12 cellular contexts compared by ENCODE assay signal in the genomic region with DNA sequence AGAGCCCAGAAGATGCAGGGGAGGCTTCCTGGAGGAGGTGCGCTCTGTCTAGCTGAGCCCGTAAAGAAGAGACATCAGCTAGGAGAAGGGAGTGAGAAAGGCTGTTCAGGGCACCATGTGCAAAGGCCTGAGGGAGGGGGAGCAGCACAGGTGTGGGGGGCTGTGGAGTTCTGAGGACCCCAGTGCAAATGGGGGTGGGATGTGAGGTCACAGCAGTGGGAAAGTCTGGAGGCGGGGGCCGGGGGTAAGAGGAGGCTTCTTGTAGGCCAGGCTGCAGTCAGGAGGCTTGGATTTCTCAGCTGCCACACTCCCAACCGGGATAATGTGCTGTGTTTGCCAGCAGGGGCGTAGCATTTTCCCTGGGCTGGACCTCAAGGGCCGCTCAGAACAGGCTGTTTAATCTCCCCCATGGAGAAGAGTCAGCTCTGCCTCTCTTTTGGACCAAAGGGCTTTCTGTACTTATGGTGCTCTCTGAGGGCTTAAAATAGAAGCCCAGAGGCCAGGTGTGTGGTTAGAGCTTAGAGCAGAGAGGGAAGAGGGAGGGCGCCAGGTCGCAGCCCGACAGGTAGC. TPM values are rescaled to one million over a fixed set of nuclear protein-coding genes. Genes with fewer than 3 reads are reported as not detected.
DNase-seq lines count a peak whose midpoint lies in the region; ATAC-seq, FAIRE-seq and TF ChIP-seq lines count a peak whose summit lies in the region.
"Had no signal": no experiment of that assay in that cellular context is flagged by ENCODE, and none has a peak within 500 bp of the region (broad histone marks: within the 10 kb centered on the region; RNA-seq: fewer than 3 reads in every experiment).

No MANE protein-coding gene starts in this region.

- CTCF ChIA-PET in CD8-positive, alpha-beta T cell (lab: Charles Lee): no interaction called here

- peak overlapping the region; percentile 81 for H3K4me3 ChIP-seq in psoas muscle
- no peak overlapping the region for H3K4me3 ChIP-seq in CD8-positive, alpha-beta T cell (ENCODE audit: low read depth, low read length)
- H3K4me3 ChIP-seq: HAP-1, thyroid gland had no signal

- peak; percentile 97 for DNase-seq in DMS53 treated with DMSO at 0.1 percent for 48 hours (lab: John Stamatoyannopoulos, UW; ENCODE audit: unreplicated experiment)
- DNase-seq in NCI-H510A treated with DMSO at 0.1 percent for 48 hours (lab: John Stamatoyannopoulos, UW): peak; percentile 86
- DNase-seq in glutamatergic neuron: peak; percentile 45
- DNase-seq in psoas muscle: no peak
- no peak for DNase-seq in RKO (ENCODE audit: low spot score)
- DNase-seq in CD8-positive, alpha-beta T cell: no peak
- DNase-seq in frontal cortex (ENCODE audit: low spot score in 2 of 2): no peak
- DNase-seq: activated gamma-delta T cell, T-helper 1 cell, thyroid gland had no signal

- FAIRE-seq in frontal cortex (lab: Jason Lieb, UNC): no peak

- no peak overlapping the region for H3K4me3 Mint-ChIP-seq in glutamatergic neuron (ENCODE audit: unreplicated experiment)
- H3K4me3 Mint-ChIP-seq in CD8-positive, alpha-beta T cell: no peak overlapping the region

- H3K4me1 Mint-ChIP-seq in glutamatergic neuron (ENCODE audit: low read depth, unreplicated experiment): peaks cover 22% of the 10 kb centered on the region
- H3K4me1 Mint-ChIP-seq in CD8-positive, alpha-beta T cell (ENCODE audit: low read depth): no peaks in the 10 kb centered on the region

- no peak for ATAC-seq in psoas muscle
- no peak for ATAC-seq in HG03571 (IDR thresholded peaks at IDR 0.05; ENCODE audit: unreplicated experiment)
- ATAC-seq in CD8-positive, alpha-beta T cell: no peak

- H3K27me3 ChIP-seq in psoas muscle (ENCODE audit: insufficient read depth in 3 of 3, low read length in 2 of 3): peaks cover 0 to 16% (median 0%) of the 10 kb centered on the region in 3 donors
- no peaks in the 10 kb centered on the region for H3K27me3 ChIP-seq in CD8-positive, alpha-beta T cell (ENCODE audit: insufficient read depth, low read length)
- H3K27me3 ChIP-seq: thyroid gland had no signal

- peaks cover 10% of the 10 kb centered on the region for H3K4me1 ChIP-seq in psoas muscle
- no peaks in the 10 kb centered on the region for H3K4me1 ChIP-seq in CD8-positive, alpha-beta T cell (ENCODE audit: insufficient read depth, low read length)
- H3K4me1 ChIP-seq: HAP-1, thyroid gland had no signal

- peaks cover 3% of the 10 kb centered on the region for H3K9me3 Mint-ChIP-seq in glutamatergic neuron (ENCODE audit: unreplicated experiment)
- H3K9me3 Mint-ChIP-seq in CD8-positive, alpha-beta T cell: no peaks in the 10 kb centered on the region

- TF ChIP-seq CTCF in glutamatergic neuron (IDR thresholded peaks at IDR 0.05; ENCODE audit: partially characterized antibody, unreplicated experiment): peak; percentile 34
- TF ChIP-seq CTCF in psoas muscle (IDR thresholded peaks at IDR 0.05): peak; percentile 24
- TF ChIP-seq CTCF in CD8-positive, alpha-beta T cell (IDR thresholded peaks at IDR 0.05): no peak

- 48 to 65% (median 62%) methylated on average over 10 of the region's 10 CpGs for WGBS in psoas muscle, 3 donors

- peaks cover 5% of the 10 kb centered on the region for H3K27me3 Mint-ChIP-seq in glutamatergic neuron (ENCODE audit: unreplicated experiment)
- peaks cover 16% of the 10 kb centered on the region for H3K27me3 Mint-ChIP-seq in CD8-positive, alpha-beta T cell (ENCODE audit: low read depth)

- intact Hi-C loops in psoas muscle (cut with DNase I): no loop called here
- intact Hi-C loops in CD8-positive, alpha-beta T cell (cut with DNase I, micrococcal nuclease): no loop called here

- H3K36me3 Mint-ChIP-seq in glutamatergic neuron (ENCODE audit: unreplicated experiment): peaks cover 3% of the 10 kb centered on the region
- H3K36me3 Mint-ChIP-seq in CD8-positive, alpha-beta T cell: no peaks in the 10 kb centered on the region

- H3K36me3 ChIP-seq in psoas muscle (ENCODE audit: insufficient read depth in 1 of 2, low read depth in 1 of 2): no peaks in the 10 kb centered on the region
- no peaks in the 10 kb centered on the region for H3K36me3 ChIP-seq in CD8-positive, alpha-beta T cell (ENCODE audit: insufficient read depth, low read length)
- H3K36me3 ChIP-seq: HAP-1, thyroid gland had no signal

- H3K9me3 ChIP-seq in psoas muscle: no peaks in the 10 kb centered on the region
- no peaks in the 10 kb centered on the region for H3K9me3 ChIP-seq in CD8-positive, alpha-beta T cell (ENCODE audit: low read length)
- H3K9me3 ChIP-seq: HAP-1, thyroid gland had no signal

- no peak overlapping the region for H3K27ac Mint-ChIP-seq in glutamatergic neuron (ENCODE audit: unreplicated experiment)
- H3K27ac Mint-ChIP-seq in CD8-positive, alpha-beta T cell: no peak overlapping the region

- H3K27ac ChIP-seq in psoas muscle: peak overlapping the region; percentile 51
- no peak overlapping the region for H3K27ac ChIP-seq in CD8-positive, alpha-beta T cell (ENCODE audit: low read depth, low read length)

- POLR2A ChIA-PET in CD8-positive, alpha-beta T cell (lab: Charles Lee): no interaction called here

RNA-seq across cellular contexts. Expression of a gene that starts 5.7 kb away (rescaled TPM):
- total RNA-seq in glutamatergic neuron (ENCODE audit: unreplicated experiment) (11.4 TPM), psoas muscle (10 to 100 TPM; 13.7 to 20.4 (median 16.4) TPM), frontal cortex (16.3 TPM)
- polyA plus RNA-seq in psoas muscle: 1 to 10 TPM; 8.0 to 9.7 (median 8.2) TPM
- under 1 TPM; 0.05 to 0.11 TPM for total RNA-seq in CD8-positive, alpha-beta T cell

Comparison
In these comparisons a context has a peak if more than half of its experiments do, and no peak if none do; other contexts are left out.
1. DNase-seq: peak in DMS53 treated with DMSO at 0.1 percent for 48 hours (single experiment), NCI-H510A treated with DMSO at 0.1 percent for 48 hours (single experiment) and glutamatergic neuron (single experiment); none in psoas muscle (0 of 2), RKO (single experiment), CD8-positive, alpha-beta T cell (0 of 7) and frontal cortex (0 of 2).
2. RNA of a gene that starts 5.7 kb away (total RNA-seq): 13.7 to 20.4 TPM in psoas muscle, 16.3 TPM in frontal cortex (single experiment) and 11.4 TPM in glutamatergic neuron (single experiment); 0.05 to 0.11 TPM in CD8-positive, alpha-beta T cell; every median in the first group is over 10 times any median in the second.